2 cellular contexts compared by ENCODE assay signal in the genomic region with DNA sequence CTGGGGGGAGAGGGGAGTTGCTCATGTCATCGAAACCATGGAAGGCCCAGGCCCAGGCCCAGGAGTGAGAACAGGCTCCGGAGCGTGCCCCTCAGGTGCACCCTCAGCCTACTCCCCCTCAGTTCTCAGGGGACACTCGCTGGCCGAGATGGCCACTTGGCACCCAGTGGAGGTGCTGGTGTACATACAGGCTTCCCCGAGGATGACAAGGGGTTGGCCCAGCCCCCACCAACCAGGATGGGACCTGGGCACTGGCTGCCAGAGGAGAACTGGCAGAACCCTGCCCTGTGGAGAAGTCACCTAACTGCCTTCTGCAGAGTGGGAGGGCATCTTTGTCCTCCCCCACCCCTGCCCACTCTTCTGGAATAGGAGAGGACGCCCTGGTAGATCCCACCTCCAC.
TF ChIP-seq lines count a peak whose summit lies in the region.

No MANE protein-coding gene starts in this region.

TF ChIP-seq in SK-N-SH, 30 proteins besides CTCF, POLR2A, EP300 and RAD21 (continued from another document):
- TF ChIP-seq, protein P1, sequence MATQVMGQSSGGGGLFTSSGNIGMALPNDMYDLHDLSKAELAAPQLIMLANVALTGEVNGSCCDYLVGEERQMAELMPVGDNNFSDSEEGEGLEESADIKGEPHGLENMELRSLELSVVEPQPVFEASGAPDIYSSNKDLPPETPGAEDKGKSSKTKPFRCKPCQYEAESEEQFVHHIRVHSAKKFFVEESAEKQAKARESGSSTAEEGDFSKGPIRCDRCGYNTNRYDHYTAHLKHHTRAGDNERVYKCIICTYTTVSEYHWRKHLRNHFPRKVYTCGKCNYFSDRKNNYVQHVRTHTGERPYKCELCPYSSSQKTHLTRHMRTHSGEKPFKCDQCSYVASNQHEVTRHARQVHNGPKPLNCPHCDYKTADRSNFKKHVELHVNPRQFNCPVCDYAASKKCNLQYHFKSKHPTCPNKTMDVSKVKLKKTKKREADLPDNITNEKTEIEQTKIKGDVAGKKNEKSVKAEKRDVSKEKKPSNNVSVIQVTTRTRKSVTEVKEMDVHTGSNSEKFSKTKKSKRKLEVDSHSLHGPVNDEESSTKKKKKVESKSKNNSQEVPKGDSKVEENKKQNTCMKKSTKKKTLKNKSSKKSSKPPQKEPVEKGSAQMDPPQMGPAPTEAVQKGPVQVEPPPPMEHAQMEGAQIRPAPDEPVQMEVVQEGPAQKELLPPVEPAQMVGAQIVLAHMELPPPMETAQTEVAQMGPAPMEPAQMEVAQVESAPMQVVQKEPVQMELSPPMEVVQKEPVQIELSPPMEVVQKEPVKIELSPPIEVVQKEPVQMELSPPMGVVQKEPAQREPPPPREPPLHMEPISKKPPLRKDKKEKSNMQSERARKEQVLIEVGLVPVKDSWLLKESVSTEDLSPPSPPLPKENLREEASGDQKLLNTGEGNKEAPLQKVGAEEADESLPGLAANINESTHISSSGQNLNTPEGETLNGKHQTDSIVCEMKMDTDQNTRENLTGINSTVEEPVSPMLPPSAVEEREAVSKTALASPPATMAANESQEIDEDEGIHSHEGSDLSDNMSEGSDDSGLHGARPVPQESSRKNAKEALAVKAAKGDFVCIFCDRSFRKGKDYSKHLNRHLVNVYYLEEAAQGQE (IDR thresholded peaks at IDR 0.05; ENCODE audit: low read depth, low read length) = no peak
- no peak for TF ChIP-seq RFX5 (IDR thresholded peaks at IDR 0.05; ENCODE audit: low read length)
- TF ChIP-seq, protein P2, sequence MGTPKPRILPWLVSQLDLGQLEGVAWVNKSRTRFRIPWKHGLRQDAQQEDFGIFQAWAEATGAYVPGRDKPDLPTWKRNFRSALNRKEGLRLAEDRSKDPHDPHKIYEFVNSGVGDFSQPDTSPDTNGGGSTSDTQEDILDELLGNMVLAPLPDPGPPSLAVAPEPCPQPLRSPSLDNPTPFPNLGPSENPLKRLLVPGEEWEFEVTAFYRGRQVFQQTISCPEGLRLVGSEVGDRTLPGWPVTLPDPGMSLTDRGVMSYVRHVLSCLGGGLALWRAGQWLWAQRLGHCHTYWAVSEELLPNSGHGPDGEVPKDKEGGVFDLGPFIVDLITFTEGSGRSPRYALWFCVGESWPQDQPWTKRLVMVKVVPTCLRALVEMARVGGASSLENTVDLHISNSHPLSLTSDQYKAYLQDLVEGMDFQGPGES (IDR thresholded peaks at IDR 0.05; ENCODE audit: low read depth, low read length) = no peak
- no peak for TF ChIP-seq MEF2A (IDR thresholded peaks at IDR 0.05; ENCODE audit: borderline replicate concordance, low read depth)
- TF ChIP-seq JUND (IDR thresholded peaks at IDR 0.05) = no peak
- no peak for TF ChIP-seq MXI1 (IDR thresholded peaks at IDR 0.05; ENCODE audit: low read depth, low read length)
- no peak for TF ChIP-seq FOSL2 (IDR thresholded peaks at IDR 0.05; ENCODE audit: borderline replicate concordance, low read depth)
- TF ChIP-seq CHD2 (IDR thresholded peaks at IDR 0.05; ENCODE audit: low read length, partially characterized antibody) = no peak
- TF ChIP-seq, protein P3, sequence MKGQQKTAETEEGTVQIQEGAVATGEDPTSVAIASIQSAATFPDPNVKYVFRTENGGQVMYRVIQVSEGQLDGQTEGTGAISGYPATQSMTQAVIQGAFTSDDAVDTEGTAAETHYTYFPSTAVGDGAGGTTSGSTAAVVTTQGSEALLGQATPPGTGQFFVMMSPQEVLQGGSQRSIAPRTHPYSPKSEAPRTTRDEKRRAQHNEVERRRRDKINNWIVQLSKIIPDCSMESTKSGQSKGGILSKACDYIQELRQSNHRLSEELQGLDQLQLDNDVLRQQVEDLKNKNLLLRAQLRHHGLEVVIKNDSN (IDR thresholded peaks at IDR 0.05; ENCODE audit: borderline replicate concordance, low read depth) = no peak

TF ChIP-seq in SK-N-SH treated with all-trans-retinoic acid at 6 μM for 48 hours, 23 proteins besides CTCF, POLR2A, EP300 and RAD21 (continued from another document):
- TF ChIP-seq, protein P4, sequence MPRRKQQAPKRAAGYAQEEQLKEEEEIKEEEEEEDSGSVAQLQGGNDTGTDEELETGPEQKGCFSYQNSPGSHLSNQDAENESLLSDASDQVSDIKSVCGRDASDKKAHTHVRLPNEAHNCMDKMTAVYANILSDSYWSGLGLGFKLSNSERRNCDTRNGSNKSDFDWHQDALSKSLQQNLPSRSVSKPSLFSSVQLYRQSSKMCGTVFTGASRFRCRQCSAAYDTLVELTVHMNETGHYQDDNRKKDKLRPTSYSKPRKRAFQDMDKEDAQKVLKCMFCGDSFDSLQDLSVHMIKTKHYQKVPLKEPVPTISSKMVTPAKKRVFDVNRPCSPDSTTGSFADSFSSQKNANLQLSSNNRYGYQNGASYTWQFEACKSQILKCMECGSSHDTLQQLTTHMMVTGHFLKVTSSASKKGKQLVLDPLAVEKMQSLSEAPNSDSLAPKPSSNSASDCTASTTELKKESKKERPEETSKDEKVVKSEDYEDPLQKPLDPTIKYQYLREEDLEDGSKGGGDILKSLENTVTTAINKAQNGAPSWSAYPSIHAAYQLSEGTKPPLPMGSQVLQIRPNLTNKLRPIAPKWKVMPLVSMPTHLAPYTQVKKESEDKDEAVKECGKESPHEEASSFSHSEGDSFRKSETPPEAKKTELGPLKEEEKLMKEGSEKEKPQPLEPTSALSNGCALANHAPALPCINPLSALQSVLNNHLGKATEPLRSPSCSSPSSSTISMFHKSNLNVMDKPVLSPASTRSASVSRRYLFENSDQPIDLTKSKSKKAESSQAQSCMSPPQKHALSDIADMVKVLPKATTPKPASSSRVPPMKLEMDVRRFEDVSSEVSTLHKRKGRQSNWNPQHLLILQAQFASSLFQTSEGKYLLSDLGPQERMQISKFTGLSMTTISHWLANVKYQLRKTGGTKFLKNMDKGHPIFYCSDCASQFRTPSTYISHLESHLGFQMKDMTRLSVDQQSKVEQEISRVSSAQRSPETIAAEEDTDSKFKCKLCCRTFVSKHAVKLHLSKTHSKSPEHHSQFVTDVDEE (CRISPR knock-in tag; IDR thresholded peaks at IDR 0.05) = no peak
- TF ChIP-seq CSDC2 (CRISPR knock-in tag; IDR thresholded peaks at IDR 0.05) (no peak), RARB (CRISPR knock-in tag; IDR thresholded peaks at IDR 0.05) (no peak), OSR1 (CRISPR knock-in tag; IDR thresholded peaks at IDR 0.05) (no peak), TCF4 (CRISPR knock-in tag; IDR thresholded peaks at IDR 0.05; ENCODE audit: borderline replicate concordance) (no peak), TOX (CRISPR knock-in tag; IDR thresholded peaks at IDR 0.05; ENCODE audit: borderline replicate concordance) (no peak), ISL1 (CRISPR knock-in tag; IDR thresholded peaks at IDR 0.05) (no peak), ESRRG (CRISPR knock-in tag; IDR thresholded peaks at IDR 0.05) (no peak), ZC3H10 (CRISPR knock-in tag; IDR thresholded peaks at IDR 0.05) (no peak), ZNF70 (CRISPR knock-in tag; IDR thresholded peaks at IDR 0.05) (no peak), SNAI2 (CRISPR knock-in tag; IDR thresholded peaks at IDR 0.05) (no peak)
- TF ChIP-seq, protein P5, sequence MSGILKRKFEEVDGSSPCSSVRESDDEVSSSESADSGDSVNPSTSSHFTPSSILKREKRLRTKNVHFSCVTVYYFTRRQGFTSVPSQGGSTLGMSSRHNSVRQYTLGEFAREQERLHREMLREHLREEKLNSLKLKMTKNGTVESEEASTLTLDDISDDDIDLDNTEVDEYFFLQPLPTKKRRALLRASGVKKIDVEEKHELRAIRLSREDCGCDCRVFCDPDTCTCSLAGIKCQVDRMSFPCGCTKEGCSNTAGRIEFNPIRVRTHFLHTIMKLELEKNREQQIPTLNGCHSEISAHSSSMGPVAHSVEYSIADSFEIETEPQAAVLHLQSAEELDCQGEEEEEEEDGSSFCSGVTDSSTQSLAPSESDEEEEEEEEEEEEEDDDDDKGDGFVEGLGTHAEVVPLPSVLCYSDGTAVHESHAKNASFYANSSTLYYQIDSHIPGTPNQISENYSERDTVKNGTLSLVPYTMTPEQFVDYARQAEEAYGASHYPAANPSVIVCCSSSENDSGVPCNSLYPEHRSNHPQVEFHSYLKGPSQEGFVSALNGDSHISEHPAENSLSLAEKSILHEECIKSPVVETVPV (CRISPR knock-in tag; IDR thresholded peaks at IDR 0.05) = no peak
- TF ChIP-seq, protein P6, sequence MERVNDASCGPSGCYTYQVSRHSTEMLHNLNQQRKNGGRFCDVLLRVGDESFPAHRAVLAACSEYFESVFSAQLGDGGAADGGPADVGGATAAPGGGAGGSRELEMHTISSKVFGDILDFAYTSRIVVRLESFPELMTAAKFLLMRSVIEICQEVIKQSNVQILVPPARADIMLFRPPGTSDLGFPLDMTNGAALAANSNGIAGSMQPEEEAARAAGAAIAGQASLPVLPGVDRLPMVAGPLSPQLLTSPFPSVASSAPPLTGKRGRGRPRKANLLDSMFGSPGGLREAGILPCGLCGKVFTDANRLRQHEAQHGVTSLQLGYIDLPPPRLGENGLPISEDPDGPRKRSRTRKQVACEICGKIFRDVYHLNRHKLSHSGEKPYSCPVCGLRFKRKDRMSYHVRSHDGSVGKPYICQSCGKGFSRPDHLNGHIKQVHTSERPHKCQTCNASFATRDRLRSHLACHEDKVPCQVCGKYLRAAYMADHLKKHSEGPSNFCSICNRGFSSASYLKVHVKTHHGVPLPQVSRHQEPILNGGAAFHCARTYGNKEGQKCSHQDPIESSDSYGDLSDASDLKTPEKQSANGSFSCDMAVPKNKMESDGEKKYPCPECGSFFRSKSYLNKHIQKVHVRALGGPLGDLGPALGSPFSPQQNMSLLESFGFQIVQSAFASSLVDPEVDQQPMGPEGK (CRISPR knock-in tag; IDR thresholded peaks at IDR 0.05; ENCODE audit: borderline replicate concordance) = no peak
